Comparison of ENCODE assay signal across 3 cellular contexts in genomic region chr7:49643321-49643720, GRCh38.
TF ChIP-seq lines count a peak whose summit lies in the region.

No MANE protein-coding gene starts in this region.

TF ChIP-seq in SK-N-SH treated with all-trans-retinoic acid at 6 μM for 48 hours, 23 proteins besides CTCF, POLR2A, EP300 and RAD21 (continued from another document):
- TF ChIP-seq PATZ1 (CRISPR knock-in tag; IDR thresholded peaks at IDR 0.05; ENCODE audit: borderline replicate concordance): no peak
- TF ChIP-seq ESRRG (CRISPR knock-in tag; IDR thresholded peaks at IDR 0.05): no peak
- no peak for TF ChIP-seq CSDC2 (CRISPR knock-in tag; IDR thresholded peaks at IDR 0.05)
- TF ChIP-seq OSR1 (CRISPR knock-in tag; IDR thresholded peaks at IDR 0.05): no peak
- no peak for TF ChIP-seq BACH2 (CRISPR knock-in tag; IDR thresholded peaks at IDR 0.05; ENCODE audit: borderline replicate concordance)
TF ChIP-seq in SK-N-SH treated with all-trans-retinoic acid at 6 μM for 48 hours: peak in this region for 0.

TF ChIP-seq in SK-N-SH, 30 proteins besides CTCF, POLR2A, EP300 and RAD21 (continued from another document):
- no peak for TF ChIP-seq ZBTB33 (IDR thresholded peaks at IDR 0.05; ENCODE audit: borderline replicate concordance, low read depth)
- no peak for TF ChIP-seq IRF3 (IDR thresholded peaks at IDR 0.05; ENCODE audit: low read depth, low read length)
- TF ChIP-seq FOXM1 (IDR thresholded peaks at IDR 0.05; ENCODE audit: low read depth): no peak
- TF ChIP-seq TEAD4 (IDR thresholded peaks at IDR 0.05; ENCODE audit: borderline replicate concordance, insufficient read depth): no peak
- no peak for TF ChIP-seq TAF1 (IDR thresholded peaks at IDR 0.05; ENCODE audit: borderline replicate concordance, low read depth, low read length)
- no peak for TF ChIP-seq MAX (IDR thresholded peaks at IDR 0.05; ENCODE audit: low read depth)
- TF ChIP-seq RXRA (IDR thresholded peaks at IDR 0.05; ENCODE audit: borderline replicate concordance, low read depth): no peak
- no peak for TF ChIP-seq FOSL2 (IDR thresholded peaks at IDR 0.05; ENCODE audit: borderline replicate concordance, low read depth)
- TF ChIP-seq YY1 (IDR thresholded peaks at IDR 0.05; ENCODE audit: low read depth): no peak
- no peak for TF ChIP-seq TCF12 (IDR thresholded peaks at IDR 0.05)
- no peak for TF ChIP-seq SMC3 (IDR thresholded peaks at IDR 0.05; ENCODE audit: low read depth, low read length)
- TF ChIP-seq USF1 (IDR thresholded peaks at IDR 0.05; ENCODE audit: borderline replicate concordance, low read depth): no peak
- TF ChIP-seq MEF2A (IDR thresholded peaks at IDR 0.05; ENCODE audit: borderline replicate concordance, low read depth): no peak
- TF ChIP-seq POLR2AphosphoS5 (IDR thresholded peaks at IDR 0.05; ENCODE audit: low read depth, low read length): no peak
- no peak for TF ChIP-seq NFIC (IDR thresholded peaks at IDR 0.05; ENCODE audit: borderline replicate concordance)

TF ChIP-seq in H1, 55 proteins besides CTCF, POLR2A, EP300 and RAD21 (continued from another document):
- TF ChIP-seq CHD7 (IDR thresholded peaks at IDR 0.05; ENCODE audit: insufficient replicate concordance, low read length) (no peak), YY1 (IDR thresholded peaks at IDR 0.05; ENCODE audit: low read depth, low read length) (no peak), MAX (IDR thresholded peaks at IDR 0.05) (no peak), ATF2 (IDR thresholded peaks at IDR 0.05; ENCODE audit: low read length) (no peak), SP1 (IDR thresholded peaks at IDR 0.05; ENCODE audit: low read depth, low read length) (no peak), PHF8 (conservative IDR thresholded peaks at IDR 0.05; ENCODE audit: low read depth, low read length) (no peak), TEAD4 (IDR thresholded peaks at IDR 0.05; ENCODE audit: low read depth, low read length) (no peak), TBP (IDR thresholded peaks at IDR 0.05; ENCODE audit: low read depth, low read length) (no peak), BCL11A (IDR thresholded peaks at IDR 0.05; ENCODE audit: low read depth in 2 of 2, low read length in 2 of 2) (no peak), KDM4A (IDR thresholded peaks at IDR 0.05; ENCODE audit: low read depth, low read length, severe bottlenecking) (no peak), CHD1 (IDR thresholded peaks at IDR 0.05; ENCODE audit: low read depth, low read length) (no peak), POU5F1 (IDR thresholded peaks at IDR 0.05; ENCODE audit: low read depth, low read length) (no peak), TAF1 (IDR thresholded peaks at IDR 0.05; ENCODE audit: low read depth, low read length) (no peak), SP4 (IDR thresholded peaks at IDR 0.05; ENCODE audit: low read length) (no peak), CBX5 (IDR thresholded peaks at IDR 0.05; ENCODE audit: low read depth, low read length) (no peak), KDM5A (IDR thresholded peaks at IDR 0.05; ENCODE audit: low read length) (no peak)
